In the genomic region with DNA sequence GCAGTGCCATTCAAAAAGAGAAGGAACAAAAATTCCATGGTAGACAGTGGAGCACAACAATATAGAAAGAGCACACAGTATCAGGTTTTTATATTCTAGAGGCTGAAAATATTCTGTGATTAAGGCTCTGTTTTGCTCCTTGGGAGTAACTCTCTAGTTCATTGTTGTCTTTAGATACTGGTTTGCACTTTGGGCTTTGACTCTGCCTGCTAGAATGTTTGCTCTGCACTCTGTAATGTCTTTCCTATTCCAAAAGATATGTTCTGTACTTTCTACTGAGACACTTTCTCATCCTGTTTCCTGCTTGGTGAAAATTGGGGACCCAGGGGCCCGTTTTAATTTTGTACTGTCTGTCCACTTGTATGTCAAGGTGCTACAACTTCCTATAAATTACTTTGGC, we compare ENCODE assay signal across 28 cellular contexts.
"Had no signal": no experiment of that assay in that cellular context is flagged by ENCODE, and none has a peak within 500 bp of the region (broad histone marks: within the 10 kb centered on the region; RNA-seq: fewer than 3 reads in every experiment).

No MANE protein-coding gene starts in this region.

- H3K27ac ChIP-seq: colonic mucosa, coronary artery, dorsolateral prefrontal cortex, epithelial cell of prostate, esophagus muscularis mucosa, esophagus squamous epithelium, foreskin keratinocyte, gastrocnemius medialis, gastroesophageal sphincter, heart left ventricle, heart right ventricle had no signal

- FAIRE-seq: colon, endometrium, endothelial cell of umbilical vein, frontal cortex had no signal

- H3K4me1 ChIP-seq: colonic mucosa, esophagus muscularis mucosa, esophagus squamous epithelium, foreskin keratinocyte, gastrocnemius medialis, gastroesophageal sphincter, heart left ventricle, heart right ventricle had no signal

- H3K36me3 ChIP-seq: colonic mucosa, esophagus muscularis mucosa, esophagus squamous epithelium, gastrocnemius medialis, gastroesophageal sphincter, heart left ventricle, heart right ventricle had no signal

- ATAC-seq: effector memory CD8-positive, alpha-beta T cell; esophagus mucosa; foreskin keratinocyte; gastrocnemius medialis; gastroesophageal sphincter; heart left ventricle; heart right ventricle had no signal

- H3K4me3 ChIP-seq: colonic mucosa, coronary artery, dorsolateral prefrontal cortex, esophagus muscularis mucosa, esophagus squamous epithelium, gastrocnemius medialis, gastroesophageal sphincter, heart left ventricle, heart right ventricle had no signal

- DNase-seq: colonic mucosa; cortex of kidney; dermis blood vessel endothelial cell; dorsolateral prefrontal cortex; effector CD4-positive, alpha-beta T cell; effector CD8-positive, alpha-beta T cell; effector memory CD4-positive, alpha-beta T cell; effector memory CD8-positive, alpha-beta T cell; endodermal cell; erythroblast; esophagus squamous epithelium; foreskin fibroblast; foreskin keratinocyte; foreskin melanocyte; gastrocnemius medialis; glutamatergic neuron; head of caudate nucleus; heart left ventricle; heart right ventricle had no signal

- H3K27me3 ChIP-seq: colonic mucosa, esophagus muscularis mucosa, esophagus squamous epithelium, foreskin keratinocyte, gastrocnemius medialis, gastroesophageal sphincter, heart left ventricle, heart right ventricle had no signal

- H3K9me3 ChIP-seq: colonic mucosa, esophagus muscularis mucosa, esophagus squamous epithelium, gastrocnemius medialis, gastroesophageal sphincter, heart left ventricle, heart right ventricle had no signal
